Comparison of ENCODE assay signal across 17 cellular contexts in the genomic region with DNA sequence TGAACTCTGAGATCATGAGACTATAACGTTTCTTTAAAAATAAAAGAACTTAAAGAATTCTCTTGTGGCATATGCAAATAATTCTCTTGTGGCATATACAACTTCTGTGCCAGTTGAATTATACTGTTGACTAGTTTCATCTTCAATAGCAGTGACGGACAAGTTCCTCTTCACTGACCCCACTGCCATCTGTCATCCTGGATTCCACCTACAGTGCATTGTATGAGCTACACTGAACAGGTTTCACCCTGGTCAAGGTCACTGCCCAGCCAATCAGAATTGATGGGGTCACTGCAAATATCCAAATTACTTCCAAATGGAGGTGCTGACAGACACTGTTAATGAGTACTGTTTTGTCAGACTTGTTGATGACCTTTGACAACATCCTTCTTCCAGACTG.
"Had no signal": no experiment of that assay in that cellular context is flagged by ENCODE, and none has a peak within 500 bp of the region (broad histone marks: within the 10 kb centered on the region; RNA-seq: fewer than 3 reads in every experiment).

No MANE protein-coding gene starts in this region.

- DNase-seq: activated CD4-positive, alpha-beta memory T cell treated with anti-CD3 and anti-CD28 coated beads, Interleukin-2, amount 10 ng/mL, durations not matched to agents 7 days and 5 days; activated CD4-positive, alpha-beta T cell treated with anti-CD3 and anti-CD28 coated beads for 36 hours; activated naive CD4-positive, alpha-beta T cell; activated T-cell treated with anti-CD3 and anti-CD28 coated beads, Interleukin-2, amount 50 U/mL, for 72 hours; glutamatergic neuron; left colon; mammary epithelial cell; mucosa of descending colon; sigmoid colon; stimulated activated CD4-positive, alpha-beta T cell treated with anti-CD3 and anti-CD28 coated beads, Interleukin-2, amount 100 ng/mL, for 24 hours; stimulated activated naive CD8-positive, alpha-beta T cell treated with anti-CD3 and anti-CD28 coated beads, Interleukin-15, Interleukin-2, amounts not matched to agents 100 U/mL and 50 U/mL, for 24 hours; T-helper 9 cell had no signal

- ATAC-seq: activated CD4-positive, alpha-beta T cell treated with anti-CD3 and anti-CD28 coated beads for 36 hours; activated T-cell treated with anti-CD3 and anti-CD28 coated beads, Interleukin-2, amount 50 U/mL, for 72 hours; esophagus mucosa; left colon; mucosa of descending colon; stimulated activated naive CD8-positive, alpha-beta T cell treated with anti-CD3 and anti-CD28 coated beads, Interleukin-15, Interleukin-2, amounts not matched to agents 100 U/mL and 50 U/mL, for 24 hours had no signal

- FAIRE-seq: endometrium had no signal

- H3K27me3 ChIP-seq: ascending aorta, cardiac muscle cell, sigmoid colon, suprapubic skin had no signal

- H3K27ac ChIP-seq: ascending aorta, cardiac muscle cell, sigmoid colon, suprapubic skin had no signal

- H3K36me3 ChIP-seq: ascending aorta, cardiac muscle cell, sigmoid colon, suprapubic skin had no signal

- H3K4me3 ChIP-seq: ascending aorta, cardiac muscle cell, mucosa of descending colon, sigmoid colon, suprapubic skin had no signal

- H3K9me3 ChIP-seq: ascending aorta, mucosa of descending colon, sigmoid colon, suprapubic skin had no signal
